In the genomic region with DNA sequence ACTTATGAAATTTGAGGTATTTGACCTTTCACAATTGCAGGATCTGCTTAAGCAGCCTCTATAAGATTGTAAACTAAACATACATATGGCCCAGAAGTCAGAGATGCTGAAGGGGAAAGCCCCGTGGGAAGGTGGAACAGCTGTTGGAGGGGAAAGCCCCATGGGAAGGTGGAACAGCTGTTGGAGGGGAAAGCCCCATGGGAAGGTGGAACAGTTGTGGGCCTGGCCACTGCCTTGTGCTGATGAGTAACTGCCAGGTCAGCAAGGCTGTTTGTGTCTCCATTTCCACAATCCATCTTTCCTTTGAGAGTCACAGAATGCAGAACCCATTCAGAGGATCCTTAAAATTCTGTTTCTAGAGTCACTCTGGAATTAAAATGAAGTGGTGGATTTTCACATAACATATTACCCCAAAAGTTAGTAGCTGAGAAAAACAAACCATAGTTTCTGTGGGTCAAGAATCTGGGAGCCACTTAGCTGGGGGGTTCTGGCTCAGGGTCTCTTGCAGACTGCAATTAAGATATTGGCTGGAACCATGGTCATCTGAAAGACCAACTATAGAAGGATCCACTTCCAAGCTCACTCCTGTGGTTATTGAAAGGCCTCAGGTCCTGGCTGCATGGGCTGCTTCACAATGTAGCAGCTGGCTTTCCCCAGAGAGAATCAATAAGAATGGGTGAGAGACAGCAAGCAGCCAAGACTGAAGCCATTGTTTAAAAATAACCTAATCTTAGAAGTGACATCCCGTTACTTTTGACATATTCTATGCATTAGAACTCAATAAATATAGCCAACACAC, we compare ENCODE assay signal across 9 cellular contexts.
DNase-seq lines count a peak whose midpoint lies in the region; ATAC-seq and TF ChIP-seq lines count a peak whose summit lies in the region.
"Had no signal": no experiment of that assay in that cellular context is flagged by ENCODE, and none has a peak within 500 bp of the region (broad histone marks: within the 10 kb centered on the region; RNA-seq: fewer than 3 reads in every experiment).

No MANE protein-coding gene starts in this region.

- no peak overlapping the region for H3K4me3 ChIP-seq in ascending aorta

- H3K27ac ChIP-seq in ascending aorta: no peak overlapping the region

- ATAC-seq in GM18858 (IDR thresholded peaks at IDR 0.05; ENCODE audit: unreplicated experiment): peak; percentile 85
- ATAC-seq in GM21515 (IDR thresholded peaks at IDR 0.05; ENCODE audit: unreplicated experiment): peak; percentile 89
- ATAC-seq in HG03439 (IDR thresholded peaks at IDR 0.05; ENCODE audit: unreplicated experiment): peak; percentile 97

- H3K4me1 ChIP-seq in ascending aorta: no peaks in the 10 kb centered on the region

- H3K36me3 ChIP-seq in ascending aorta: no peaks in the 10 kb centered on the region

- intact Hi-C loops in ascending aorta (cut with DNase I): no loop called here

- H3K9me3 ChIP-seq in ascending aorta: no peaks in the 10 kb centered on the region

- DNase-seq in kidney tubule cell (ENCODE audit: low spot score) (peak; percentile 72), ascending aorta (ENCODE audit: low spot score in 2 of 2) (no peak), NCI-H1105 treated with DMSO at 0.1 percent for 48 hours (lab: John Stamatoyannopoulos, UW) (no peak), CD1c-positive myeloid dendritic cell (ENCODE audit: extremely low spot score) (no peak)
- no peak for DNase-seq in stimulated activated naive CD4-positive, alpha-beta T cell (lab: John Stamatoyannopoulos, UW)
- DNase-seq: activated naive CD8-positive, alpha-beta T cell treated with anti-CD3 and anti-CD28 coated beads, Interleukin-2, amount 10 ng/mL, durations not matched to agents 7 days and 5 days had no signal

- no peaks in the 10 kb centered on the region for H3K27me3 ChIP-seq in ascending aorta

- TF ChIP-seq CTCF in ascending aorta (IDR thresholded peaks at IDR 0.05): no peak
